ENCODE assay signal across 9 cellular contexts in the genomic region with DNA sequence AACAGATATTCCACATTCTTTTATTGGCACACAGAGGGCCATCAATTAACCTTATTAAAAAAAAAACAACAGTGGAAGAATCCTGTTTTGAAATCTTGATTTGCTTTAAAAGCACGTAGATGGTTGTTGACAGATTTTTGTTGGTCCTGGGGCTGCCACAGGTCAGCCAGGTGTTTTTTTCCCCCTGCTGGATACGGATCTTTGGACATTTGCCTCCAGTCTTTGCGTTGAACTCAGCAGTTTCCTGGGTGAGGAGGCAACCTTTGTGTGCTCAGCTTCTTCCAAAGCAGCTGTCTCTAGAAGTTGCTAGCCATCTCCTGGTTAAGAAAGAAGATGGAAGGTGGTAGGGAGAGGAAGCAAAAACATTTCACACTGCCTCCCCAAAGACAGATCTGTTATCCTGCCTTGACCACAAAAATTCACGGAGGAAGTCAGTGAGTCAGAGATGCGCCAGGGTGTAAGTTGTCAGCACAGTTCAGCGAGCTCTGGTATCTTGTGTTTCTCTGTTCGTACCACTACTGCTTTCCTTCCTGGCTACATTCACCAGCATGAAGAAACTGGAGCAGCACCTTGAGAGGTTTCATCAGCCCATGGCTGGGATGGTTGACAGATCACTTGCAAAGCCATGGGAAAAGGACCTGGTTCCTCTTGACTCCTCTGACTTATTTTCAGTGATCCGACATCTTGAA.
DNase-seq lines count a peak whose midpoint lies in the region; ATAC-seq and TF ChIP-seq lines count a peak whose summit lies in the region.
"Had no signal": no experiment of that assay in that cellular context is flagged by ENCODE, and none has a peak within 500 bp of the region (broad histone marks: within the 10 kb centered on the region; RNA-seq: fewer than 3 reads in every experiment).

No MANE protein-coding gene starts in this region.

- H3K4me3 ChIP-seq in mesodermal cell (ENCODE audit: extremely low read depth, insufficient read depth, low read length, poor library complexity, severe bottlenecking) = no peak overlapping the region
- H3K4me3 ChIP-seq: pancreas had no signal

- H3K9me3 Mint-ChIP-seq in activated naive CD4-positive, alpha-beta T cell treated with anti-CD3 and anti-CD28 coated beads, Interleukin-2, amount 50 U/mL, for 24 hours = no peaks in the 10 kb centered on the region

- H3K27ac Mint-ChIP-seq in activated naive CD4-positive, alpha-beta T cell treated with anti-CD3 and anti-CD28 coated beads, Interleukin-2, amount 50 U/mL, for 24 hours = peak overlapping the region; percentile 26

- H3K9me3 ChIP-seq in mesodermal cell (ENCODE audit: control insufficient read depth, low read length) = no peaks in the 10 kb centered on the region
- H3K9me3 ChIP-seq: pancreas had no signal

- WGBS in mesodermal cell (ENCODE audit: insufficient coverage in 2 of 2), 2 experiments = 86 to 96% methylated on average over 5 to 8 of the region's 8 CpGs

- H3K4me3 Mint-ChIP-seq in activated naive CD4-positive, alpha-beta T cell treated with anti-CD3 and anti-CD28 coated beads, Interleukin-2, amount 50 U/mL, for 24 hours = peak overlapping the region; percentile 51

- H3K4me1 Mint-ChIP-seq in activated naive CD4-positive, alpha-beta T cell treated with anti-CD3 and anti-CD28 coated beads, Interleukin-2, amount 50 U/mL, for 24 hours = peaks cover 64% of the 10 kb centered on the region

- H3K36me3 Mint-ChIP-seq in activated naive CD4-positive, alpha-beta T cell treated with anti-CD3 and anti-CD28 coated beads, Interleukin-2, amount 50 U/mL, for 24 hours = peaks cover 5% of the 10 kb centered on the region

- DNase-seq in GM03348 (ENCODE audit: low spot score) (peak; percentile 80), GOT3 (lab: John Stamatoyannopoulos, UW) (no peak), hippocampal formation (lab: John Stamatoyannopoulos, UW) (no peak)
- DNase-seq: pancreas had no signal

- no peaks in the 10 kb centered on the region for H3K36me3 ChIP-seq in mesodermal cell (ENCODE audit: control insufficient read depth, insufficient read depth, low read length)
- H3K36me3 ChIP-seq: pancreas had no signal

- peak overlapping the region; percentile 70 for H3K27ac ChIP-seq in mesodermal cell (ENCODE audit: low read depth, low read length, severe bottlenecking)
- H3K27ac ChIP-seq: pancreas had no signal

- no peaks in the 10 kb centered on the region for H3K27me3 Mint-ChIP-seq in activated naive CD4-positive, alpha-beta T cell treated with anti-CD3 and anti-CD28 coated beads, Interleukin-2, amount 50 U/mL, for 24 hours

- ATAC-seq in HG02610 (IDR thresholded peaks at IDR 0.05; ENCODE audit: unreplicated experiment) (peak; percentile 89), HG03039 (IDR thresholded peaks at IDR 0.05; ENCODE audit: unreplicated experiment) (no peak)

- H3K4me1 ChIP-seq in mesodermal cell (ENCODE audit: control insufficient read depth, insufficient read depth, low read length, poor library complexity, severe bottlenecking) = peaks cover 35% of the 10 kb centered on the region

TF ChIP-seq in PFSK-1, 5 proteins besides CTCF, POLR2A, EP300 and RAD21:
- no peak for TF ChIP-seq SIN3A (IDR thresholded peaks at IDR 0.05; ENCODE audit: borderline replicate concordance, insufficient read depth, low read length)
- no peak for TF ChIP-seq TAF1 (IDR thresholded peaks at IDR 0.05; ENCODE audit: borderline replicate concordance, insufficient read depth, low read length)
- TF ChIP-seq POLR2AphosphoS5 (IDR thresholded peaks at IDR 0.05; ENCODE audit: low read depth, low read length) = no peak
- TF ChIP-seq, protein P1, sequence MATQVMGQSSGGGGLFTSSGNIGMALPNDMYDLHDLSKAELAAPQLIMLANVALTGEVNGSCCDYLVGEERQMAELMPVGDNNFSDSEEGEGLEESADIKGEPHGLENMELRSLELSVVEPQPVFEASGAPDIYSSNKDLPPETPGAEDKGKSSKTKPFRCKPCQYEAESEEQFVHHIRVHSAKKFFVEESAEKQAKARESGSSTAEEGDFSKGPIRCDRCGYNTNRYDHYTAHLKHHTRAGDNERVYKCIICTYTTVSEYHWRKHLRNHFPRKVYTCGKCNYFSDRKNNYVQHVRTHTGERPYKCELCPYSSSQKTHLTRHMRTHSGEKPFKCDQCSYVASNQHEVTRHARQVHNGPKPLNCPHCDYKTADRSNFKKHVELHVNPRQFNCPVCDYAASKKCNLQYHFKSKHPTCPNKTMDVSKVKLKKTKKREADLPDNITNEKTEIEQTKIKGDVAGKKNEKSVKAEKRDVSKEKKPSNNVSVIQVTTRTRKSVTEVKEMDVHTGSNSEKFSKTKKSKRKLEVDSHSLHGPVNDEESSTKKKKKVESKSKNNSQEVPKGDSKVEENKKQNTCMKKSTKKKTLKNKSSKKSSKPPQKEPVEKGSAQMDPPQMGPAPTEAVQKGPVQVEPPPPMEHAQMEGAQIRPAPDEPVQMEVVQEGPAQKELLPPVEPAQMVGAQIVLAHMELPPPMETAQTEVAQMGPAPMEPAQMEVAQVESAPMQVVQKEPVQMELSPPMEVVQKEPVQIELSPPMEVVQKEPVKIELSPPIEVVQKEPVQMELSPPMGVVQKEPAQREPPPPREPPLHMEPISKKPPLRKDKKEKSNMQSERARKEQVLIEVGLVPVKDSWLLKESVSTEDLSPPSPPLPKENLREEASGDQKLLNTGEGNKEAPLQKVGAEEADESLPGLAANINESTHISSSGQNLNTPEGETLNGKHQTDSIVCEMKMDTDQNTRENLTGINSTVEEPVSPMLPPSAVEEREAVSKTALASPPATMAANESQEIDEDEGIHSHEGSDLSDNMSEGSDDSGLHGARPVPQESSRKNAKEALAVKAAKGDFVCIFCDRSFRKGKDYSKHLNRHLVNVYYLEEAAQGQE (IDR thresholded peaks at IDR 0.05; ENCODE audit: insufficient read depth in 1 of 2, low read depth in 2 of 2, low read length in 2 of 2) = 0 out of 4 replicates have a peak, but pooled peaks of 1 of the 2 experiments have one; percentile 56
- TF ChIP-seq FOXP2 (optimal IDR thresholded peaks at IDR 0.05; ENCODE audit: borderline replicate concordance, extremely low read depth, extremely low read length, insufficient read depth) = peak; percentile 26
